1 cellular context compared by ENCODE assay signal in the genomic region with DNA sequence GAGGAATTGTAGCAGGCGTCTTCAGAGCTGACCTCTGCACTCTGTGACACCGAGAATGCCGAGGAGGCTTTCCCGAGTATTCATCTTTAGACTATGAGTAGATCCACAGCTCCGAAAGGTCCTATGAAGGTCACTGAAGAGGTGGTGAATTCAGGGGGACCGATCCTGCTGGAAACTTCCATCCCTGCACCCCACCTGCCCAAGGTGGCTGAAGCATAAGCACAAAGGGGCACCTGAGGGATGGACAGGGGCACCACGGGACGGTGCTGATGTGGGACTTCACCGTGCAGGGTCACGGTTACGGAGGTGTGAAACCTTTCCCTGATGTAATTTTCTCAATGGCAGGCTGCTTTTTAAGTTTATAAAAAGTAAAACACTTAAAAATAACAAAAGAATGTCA.
TF ChIP-seq lines count a peak whose summit lies in the region.

No MANE protein-coding gene starts in this region.

TF ChIP-seq in K562, 482 proteins besides CTCF, POLR2A, EP300 and RAD21:
- TF ChIP-seq, protein P1, sequence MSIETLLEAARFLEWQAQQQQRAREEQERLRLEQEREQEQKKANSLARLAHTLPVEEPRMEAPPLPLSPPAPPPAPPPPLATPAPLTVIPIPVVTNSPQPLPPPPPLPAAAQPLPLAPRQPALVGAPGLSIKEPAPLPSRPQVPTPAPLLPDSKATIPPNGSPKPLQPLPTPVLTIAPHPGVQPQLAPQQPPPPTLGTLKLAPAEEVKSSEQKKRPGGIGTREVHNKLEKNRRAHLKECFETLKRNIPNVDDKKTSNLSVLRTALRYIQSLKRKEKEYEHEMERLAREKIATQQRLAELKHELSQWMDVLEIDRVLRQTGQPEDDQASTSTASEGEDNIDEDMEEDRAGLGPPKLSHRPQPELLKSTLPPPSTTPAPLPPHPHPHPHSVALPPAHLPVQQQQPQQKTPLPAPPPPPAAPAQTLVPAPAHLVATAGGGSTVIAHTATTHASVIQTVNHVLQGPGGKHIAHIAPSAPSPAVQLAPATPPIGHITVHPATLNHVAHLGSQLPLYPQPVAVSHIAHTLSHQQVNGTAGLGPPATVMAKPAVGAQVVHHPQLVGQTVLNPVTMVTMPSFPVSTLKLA (conservative IDR thresholded peaks at IDR 0.05): no peak
- TF ChIP-seq NCOA4 (IDR thresholded peaks at IDR 0.05; ENCODE audit: partially characterized antibody): no peak
- TF ChIP-seq ZNF3 (CRISPR knock-in tag; IDR thresholded peaks at IDR 0.05): no peak
- no peak for TF ChIP-seq ZC3H11A (IDR thresholded peaks at IDR 0.05; ENCODE audit: low read depth, low read length)
- no peak for TF ChIP-seq SMAD4 (CRISPR knock-in tag; conservative IDR thresholded peaks at IDR 0.05)
- TF ChIP-seq, protein P2, sequence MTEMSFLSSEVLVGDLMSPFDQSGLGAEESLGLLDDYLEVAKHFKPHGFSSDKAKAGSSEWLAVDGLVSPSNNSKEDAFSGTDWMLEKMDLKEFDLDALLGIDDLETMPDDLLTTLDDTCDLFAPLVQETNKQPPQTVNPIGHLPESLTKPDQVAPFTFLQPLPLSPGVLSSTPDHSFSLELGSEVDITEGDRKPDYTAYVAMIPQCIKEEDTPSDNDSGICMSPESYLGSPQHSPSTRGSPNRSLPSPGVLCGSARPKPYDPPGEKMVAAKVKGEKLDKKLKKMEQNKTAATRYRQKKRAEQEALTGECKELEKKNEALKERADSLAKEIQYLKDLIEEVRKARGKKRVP (CRISPR knock-in tag; IDR thresholded peaks at IDR 0.05): no peak
- no peak for TF ChIP-seq NRF1 (conservative IDR thresholded peaks at IDR 0.05 in 1 of 2, IDR thresholded peaks at IDR 0.05 in 1 of 2)
- TF ChIP-seq MCM3 (IDR thresholded peaks at IDR 0.05): no peak
- TF ChIP-seq NFIC (IDR thresholded peaks at IDR 0.05): no peak
- TF ChIP-seq, protein P3, sequence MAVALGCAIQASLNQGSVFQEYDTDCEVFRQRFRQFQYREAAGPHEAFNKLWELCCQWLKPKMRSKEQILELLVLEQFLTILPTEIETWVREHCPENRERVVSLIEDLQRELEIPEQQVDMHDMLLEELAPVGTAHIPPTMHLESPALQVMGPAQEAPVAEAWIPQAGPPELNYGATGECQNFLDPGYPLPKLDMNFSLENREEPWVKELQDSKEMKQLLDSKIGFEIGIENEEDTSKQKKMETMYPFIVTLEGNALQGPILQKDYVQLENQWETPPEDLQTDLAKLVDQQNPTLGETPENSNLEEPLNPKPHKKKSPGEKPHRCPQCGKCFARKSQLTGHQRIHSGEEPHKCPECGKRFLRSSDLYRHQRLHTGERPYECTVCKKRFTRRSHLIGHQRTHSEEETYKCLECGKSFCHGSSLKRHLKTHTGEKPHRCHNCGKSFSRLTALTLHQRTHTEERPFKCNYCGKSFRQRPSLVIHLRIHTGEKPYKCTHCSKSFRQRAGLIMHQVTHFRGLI (CRISPR knock-in tag; IDR thresholded peaks at IDR 0.05): no peak
- no peak for TF ChIP-seq POLR2H (tag; IDR thresholded peaks at IDR 0.05; ENCODE audit: low read depth)
- no peak for TF ChIP-seq KAT7 (CRISPR knock-in tag; IDR thresholded peaks at IDR 0.05; ENCODE audit: borderline replicate concordance)
- TF ChIP-seq ZNF707 (CRISPR knock-in tag; conservative IDR thresholded peaks at IDR 0.05): no peak
- no peak for TF ChIP-seq PURB (CRISPR knock-in tag; IDR thresholded peaks at IDR 0.05; ENCODE audit: low read depth)
- TF ChIP-seq PTBP1 (IDR thresholded peaks at IDR 0.05; ENCODE audit: low read depth, low read length): no peak
- TF ChIP-seq, protein P4, sequence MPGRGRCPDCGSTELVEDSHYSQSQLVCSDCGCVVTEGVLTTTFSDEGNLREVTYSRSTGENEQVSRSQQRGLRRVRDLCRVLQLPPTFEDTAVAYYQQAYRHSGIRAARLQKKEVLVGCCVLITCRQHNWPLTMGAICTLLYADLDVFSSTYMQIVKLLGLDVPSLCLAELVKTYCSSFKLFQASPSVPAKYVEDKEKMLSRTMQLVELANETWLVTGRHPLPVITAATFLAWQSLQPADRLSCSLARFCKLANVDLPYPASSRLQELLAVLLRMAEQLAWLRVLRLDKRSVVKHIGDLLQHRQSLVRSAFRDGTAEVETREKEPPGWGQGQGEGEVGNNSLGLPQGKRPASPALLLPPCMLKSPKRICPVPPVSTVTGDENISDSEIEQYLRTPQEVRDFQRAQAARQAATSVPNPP (IDR thresholded peaks at IDR 0.05; ENCODE audit: borderline replicate concordance, insufficient read depth, insufficient read length): no peak
- no peak for TF ChIP-seq NR4A1 (CRISPR knock-in tag; IDR thresholded peaks at IDR 0.05)
- TF ChIP-seq NR4A1 (tag; IDR thresholded peaks at IDR 0.05): no peak
- no peak for TF ChIP-seq TGIF2 (CRISPR knock-in tag; IDR thresholded peaks at IDR 0.05)
- TF ChIP-seq NR1H2 (CRISPR knock-in tag; IDR thresholded peaks at IDR 0.05): no peak
TF ChIP-seq in K562: peak in this region for 0.
